In genomic region chr4:15517681-15518080, GRCh38 we compare ENCODE assay signal across 1 cellular context. TPM values are rescaled to one million over a fixed set of nuclear protein-coding genes. Genes with fewer than 3 reads are reported as not detected.
"Had no signal": no experiment of that assay in that cellular context is flagged by ENCODE, and none has a peak within 500 bp of the region (broad histone marks: within the 10 kb centered on the region; RNA-seq: fewer than 3 reads in every experiment).

No MANE protein-coding gene starts in this region.

RNA-seq across cellular contexts. Expression of gene CC2D2A, which starts 48.0 kb away (rescaled TPM):
- polyA plus RNA-seq: IgD-negative memory B cell had no signal
